In the genomic region with DNA sequence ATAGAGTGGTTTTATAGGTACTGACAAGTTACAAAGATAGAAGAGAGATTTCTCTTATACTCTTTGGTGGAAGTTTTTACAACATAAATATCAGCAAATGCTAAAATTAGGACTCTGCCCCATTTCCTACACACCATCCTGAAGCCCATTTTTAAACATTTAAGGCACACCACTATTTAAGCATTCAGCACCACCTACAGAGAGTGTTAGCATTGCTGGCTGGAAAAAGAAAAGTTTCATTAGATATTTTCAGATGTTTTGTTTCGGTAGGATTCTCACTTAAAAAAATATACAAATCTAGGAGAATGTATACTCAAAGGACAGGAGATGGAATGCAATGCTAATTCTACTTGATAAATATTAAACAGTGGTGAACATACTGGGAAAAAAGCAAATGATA, we compare ENCODE assay signal across 35 cellular contexts.
"Had no signal": no experiment of that assay in that cellular context is flagged by ENCODE, and none has a peak within 500 bp of the region (broad histone marks: within the 10 kb centered on the region; RNA-seq: fewer than 3 reads in every experiment).

No MANE protein-coding gene starts in this region.

- H3K27ac Mint-ChIP-seq: activated B cell treated with CpG ODN at 0.5 μM for 24 hours; activated CD4-positive, alpha-beta memory T cell treated with anti-CD3 and anti-CD28 coated beads for 36 hours; activated CD4-positive, alpha-beta T cell treated with anti-CD3 and anti-CD28 coated beads, Interleukin-2, amount 10 ng/mL, durations not matched to agents 24 days and 14 days; activated CD8-positive, alpha-beta T cell treated with anti-CD3 and anti-CD28 coated beads for 36 hours; activated naive CD4-positive, alpha-beta T cell treated with anti-CD3 and anti-CD28 coated beads, Interleukin-2, amount 10 ng/mL, durations not matched to agents 7 days and 5 days; activated naive CD4-positive, alpha-beta T cell treated with anti-CD3 and anti-CD28 coated beads, Interleukin-2, amount 50 U/mL, for 24 hours; activated naive CD8-positive, alpha-beta T cell; activated naive CD8-positive, alpha-beta T cell treated with anti-CD3 and anti-CD28 coated beads, Interleukin-2, amount 10 ng/mL, durations not matched to agents 7 days and 5 days; activated naive CD8-positive, alpha-beta T cell treated with anti-CD3 and anti-CD28 coated beads, Interleukin-2, amount 50 U/mL, for 24 hours; activated T-cell treated with anti-CD3 and anti-CD28 coated beads, Interleukin-2, amount 50 U/mL, for 72 hours; activated T-helper 1 cell treated with anti-CD3 and anti-CD28 coated beads, Interleukin-12 subunit alpha, Interleukin-12 subunit beta, Interleukin-2, Interleukin-4 antibody, amounts not matched to agents 30 ng/mL and 10 ng/mL and 1 ng/mL, durations not matched to agents 14 hours and 24 hours and 36 hours; activated T-helper 17 cell treated with anti-CD3 and anti-CD28 coated beads, Interleukin-2, amount 50 U/mL, for 72 hours; brain; T-helper 1 cell treated with Interleukin-12 subunit alpha and Interleukin-12 subunit beta and Interleukin-4 antibody, amounts not matched to agents 30 μg/mL and 1 μg/mL, for 36 hours; T-helper 2 cell treated with Interferon-gamma antibody and Interleukin-4, amounts not matched to agents 5 μg/mL and 100 μg/mL, for 36 hours had no signal

- H3K27me3 ChIP-seq: ascending aorta, cardiac muscle cell had no signal

- DNase-seq: activated B cell treated with CpG ODN at 0.5 μM for 24 hours; activated CD4-positive, alpha-beta memory T cell treated with anti-CD3 and anti-CD28 coated beads for 36 hours; activated CD4-positive, alpha-beta T cell treated with anti-CD3 and anti-CD28 coated beads for 4 hours; activated CD4-positive, alpha-beta T cell treated with anti-CD3 and anti-CD28 coated beads, Interleukin-2, amount 10 ng/mL, durations not matched to agents 24 days and 14 days; activated CD4-positive, alpha-beta T cell treated with anti-CD3 and anti-CD28 coated beads, Interleukin-2, amount 50 U/mL, for 1 hour; activated CD4-positive, alpha-beta T cell treated with anti-CD3 and anti-CD28 coated beads, Interleukin-2, amount 50 U/mL, for 4 hours; activated CD4-positive, CD25-positive, alpha-beta regulatory T cell treated with anti-CD3 and anti-CD28 coated beads, Interleukin-2, amount 50 U/mL, for 72 hours; activated CD8-positive, alpha-beta memory T cell treated with anti-CD3 and anti-CD28 coated beads, Interleukin-2, amount 50 U/mL, for 4 hours; activated CD8-positive, alpha-beta T cell treated with anti-CD3 and anti-CD28 coated beads for 36 hours; activated effector memory CD4-positive, alpha-beta T cell treated with anti-CD3 and anti-CD28 coated beads, Interleukin-2, amount 50 U/mL, for 16 hours; activated gamma-delta T cell treated with Interleukin-2 at 50 U/mL for 16 hours; activated naive CD4-positive, alpha-beta T cell treated with anti-CD3 and anti-CD28 coated beads, Interleukin-2, amount 10 ng/mL, durations not matched to agents 7 days and 5 days; activated naive CD4-positive, alpha-beta T cell treated with Interleukin-2 at 50 U/mL for 16 hours; activated naive CD8-positive, alpha-beta T cell treated with anti-CD3 and anti-CD28 coated beads, Interleukin-2, amount 10 ng/mL, durations not matched to agents 7 days and 5 days; activated naive CD8-positive, alpha-beta T cell treated with anti-CD3 and anti-CD28 coated beads, Interleukin-2, amount 50 U/mL, for 24 hours; activated T-cell treated with anti-CD3 and anti-CD28 coated beads for 4 hours; activated T-cell treated with anti-CD3 and anti-CD28 coated beads, Interleukin-2, amount 50 U/mL, for 1 hour; activated T-cell treated with anti-CD3 and anti-CD28 coated beads, Interleukin-2, amount 50 U/mL, for 4 hours; activated T-cell treated with anti-CD3 and anti-CD28 coated beads, Interleukin-2, amount 50 U/mL, for 72 hours; amygdala; anterior cingulate cortex; central memory CD4-positive, alpha-beta T cell; T-helper 1 cell; T-helper 2 cell; T-helper 9 cell had no signal

- H3K36me3 ChIP-seq: ascending aorta, cardiac muscle cell had no signal

- H3K27ac ChIP-seq: cardiac muscle cell, VCaP had no signal

- H3K9me3 ChIP-seq: ascending aorta had no signal

- ATAC-seq: activated CD8-positive, alpha-beta T cell treated with anti-CD3 and anti-CD28 coated beads for 36 hours; activated naive CD8-positive, alpha-beta T cell treated with anti-CD3 and anti-CD28 coated beads, Interleukin-2, amount 50 U/mL, for 24 hours; activated T-cell treated with anti-CD3 and anti-CD28 coated beads, Interleukin-2, amount 50 U/mL, for 4 hours; activated T-cell treated with anti-CD3 and anti-CD28 coated beads, Interleukin-2, amount 50 U/mL, for 72 hours; activated T-helper 17 cell treated with anti-CD3 and anti-CD28 coated beads, Interleukin-2, amount 50 U/mL, for 72 hours had no signal

- H3K27me3 Mint-ChIP-seq: activated B cell treated with CpG ODN at 0.5 μM for 24 hours; activated CD4-positive, alpha-beta T cell treated with anti-CD3 and anti-CD28 coated beads, Interleukin-2, amount 10 ng/mL, durations not matched to agents 24 days and 14 days; activated CD8-positive, alpha-beta T cell treated with anti-CD3 and anti-CD28 coated beads for 36 hours; activated naive CD4-positive, alpha-beta T cell treated with anti-CD3 and anti-CD28 coated beads, Interleukin-2, amount 10 ng/mL, durations not matched to agents 7 days and 5 days; activated naive CD8-positive, alpha-beta T cell treated with anti-CD3 and anti-CD28 coated beads, Interleukin-2, amount 10 ng/mL, durations not matched to agents 7 days and 5 days; activated naive CD8-positive, alpha-beta T cell treated with anti-CD3 and anti-CD28 coated beads, Interleukin-2, amount 50 U/mL, for 24 hours had no signal

- H3K9me3 Mint-ChIP-seq: activated B cell treated with CpG ODN at 0.5 μM for 24 hours; activated CD4-positive, alpha-beta memory T cell treated with anti-CD3 and anti-CD28 coated beads for 36 hours; activated CD4-positive, alpha-beta T cell treated with anti-CD3 and anti-CD28 coated beads, Interleukin-2, amount 10 ng/mL, durations not matched to agents 24 days and 14 days; activated CD8-positive, alpha-beta T cell treated with anti-CD3 and anti-CD28 coated beads for 36 hours; activated naive CD4-positive, alpha-beta T cell treated with anti-CD3 and anti-CD28 coated beads, Interleukin-2, amount 10 ng/mL, durations not matched to agents 7 days and 5 days; activated naive CD4-positive, alpha-beta T cell treated with anti-CD3 and anti-CD28 coated beads, Interleukin-2, amount 50 U/mL, for 24 hours; activated naive CD8-positive, alpha-beta T cell treated with anti-CD3 and anti-CD28 coated beads, Interleukin-2, amount 10 ng/mL, durations not matched to agents 7 days and 5 days; activated naive CD8-positive, alpha-beta T cell treated with anti-CD3 and anti-CD28 coated beads, Interleukin-2, amount 50 U/mL, for 24 hours; activated T-cell treated with anti-CD3 and anti-CD28 coated beads, Interleukin-2, amount 50 U/mL, for 4 hours; activated T-cell treated with anti-CD3 and anti-CD28 coated beads, Interleukin-2, amount 50 U/mL, for 72 hours; activated T-helper 1 cell treated with anti-CD3 and anti-CD28 coated beads, Interleukin-12 subunit alpha, Interleukin-12 subunit beta, Interleukin-2, Interleukin-4 antibody, amounts not matched to agents 30 ng/mL and 10 ng/mL and 1 ng/mL, durations not matched to agents 14 hours and 24 hours and 36 hours; activated T-helper 17 cell treated with anti-CD3 and anti-CD28 coated beads, Interleukin-2, amount 50 U/mL, for 72 hours; brain; T-helper 1 cell treated with Interleukin-12 subunit alpha and Interleukin-12 subunit beta and Interleukin-4 antibody, amounts not matched to agents 30 μg/mL and 1 μg/mL, for 36 hours; T-helper 2 cell treated with Interferon-gamma antibody and Interleukin-4, amounts not matched to agents 5 μg/mL and 100 μg/mL, for 36 hours had no signal

- H3K4me1 Mint-ChIP-seq: activated B cell treated with CpG ODN at 0.5 μM for 24 hours; activated CD4-positive, alpha-beta T cell treated with anti-CD3 and anti-CD28 coated beads, Interleukin-2, amount 10 ng/mL, durations not matched to agents 24 days and 14 days; activated naive CD4-positive, alpha-beta T cell treated with anti-CD3 and anti-CD28 coated beads, Interleukin-2, amount 10 ng/mL, durations not matched to agents 7 days and 5 days; activated naive CD4-positive, alpha-beta T cell treated with anti-CD3 and anti-CD28 coated beads, Interleukin-2, amount 50 U/mL, for 24 hours; activated naive CD8-positive, alpha-beta T cell treated with anti-CD3 and anti-CD28 coated beads, Interleukin-2, amount 10 ng/mL, durations not matched to agents 7 days and 5 days; activated naive CD8-positive, alpha-beta T cell treated with anti-CD3 and anti-CD28 coated beads, Interleukin-2, amount 50 U/mL, for 24 hours; activated T-helper 17 cell treated with anti-CD3 and anti-CD28 coated beads, Interleukin-2, amount 50 U/mL, for 72 hours had no signal

- H3K4me3 ChIP-seq: ascending aorta, cardiac muscle cell had no signal

- H3K36me3 Mint-ChIP-seq: activated CD4-positive, alpha-beta memory T cell treated with anti-CD3 and anti-CD28 coated beads for 36 hours; activated naive CD4-positive, alpha-beta T cell treated with anti-CD3 and anti-CD28 coated beads, Interleukin-2, amount 10 ng/mL, durations not matched to agents 7 days and 5 days; activated naive CD4-positive, alpha-beta T cell treated with anti-CD3 and anti-CD28 coated beads, Interleukin-2, amount 50 U/mL, for 24 hours; activated naive CD8-positive, alpha-beta T cell; activated naive CD8-positive, alpha-beta T cell treated with anti-CD3 and anti-CD28 coated beads, Interleukin-2, amount 10 ng/mL, durations not matched to agents 7 days and 5 days; brain had no signal

- H3K4me3 Mint-ChIP-seq: activated B cell treated with CpG ODN at 0.5 μM for 24 hours; activated CD4-positive, alpha-beta memory T cell treated with anti-CD3 and anti-CD28 coated beads for 36 hours; activated CD4-positive, alpha-beta T cell treated with anti-CD3 and anti-CD28 coated beads, Interleukin-2, amount 10 ng/mL, durations not matched to agents 24 days and 14 days; activated CD8-positive, alpha-beta T cell treated with anti-CD3 and anti-CD28 coated beads for 36 hours; activated naive CD4-positive, alpha-beta T cell treated with anti-CD3 and anti-CD28 coated beads, Interleukin-2, amount 10 ng/mL, durations not matched to agents 7 days and 5 days; activated naive CD4-positive, alpha-beta T cell treated with anti-CD3 and anti-CD28 coated beads, Interleukin-2, amount 50 U/mL, for 24 hours; activated naive CD8-positive, alpha-beta T cell; activated naive CD8-positive, alpha-beta T cell treated with anti-CD3 and anti-CD28 coated beads, Interleukin-2, amount 10 ng/mL, durations not matched to agents 7 days and 5 days; activated naive CD8-positive, alpha-beta T cell treated with anti-CD3 and anti-CD28 coated beads, Interleukin-2, amount 50 U/mL, for 24 hours; activated T-cell treated with anti-CD3 and anti-CD28 coated beads, Interleukin-2, amount 50 U/mL, for 4 hours; activated T-cell treated with anti-CD3 and anti-CD28 coated beads, Interleukin-2, amount 50 U/mL, for 72 hours; activated T-helper 1 cell treated with anti-CD3 and anti-CD28 coated beads, Interleukin-12 subunit alpha, Interleukin-12 subunit beta, Interleukin-2, Interleukin-4 antibody, amounts not matched to agents 30 ng/mL and 10 ng/mL and 1 ng/mL, durations not matched to agents 14 hours and 24 hours and 36 hours; activated T-helper 17 cell treated with anti-CD3 and anti-CD28 coated beads, Interleukin-2, amount 50 U/mL, for 72 hours; brain; T-helper 1 cell treated with Interleukin-12 subunit alpha and Interleukin-12 subunit beta and Interleukin-4 antibody, amounts not matched to agents 30 μg/mL and 1 μg/mL, for 36 hours; T-helper 2 cell treated with Interferon-gamma antibody and Interleukin-4, amounts not matched to agents 5 μg/mL and 100 μg/mL, for 36 hours had no signal
